ENCODE assay signal across 22 cellular contexts in the genomic region with DNA sequence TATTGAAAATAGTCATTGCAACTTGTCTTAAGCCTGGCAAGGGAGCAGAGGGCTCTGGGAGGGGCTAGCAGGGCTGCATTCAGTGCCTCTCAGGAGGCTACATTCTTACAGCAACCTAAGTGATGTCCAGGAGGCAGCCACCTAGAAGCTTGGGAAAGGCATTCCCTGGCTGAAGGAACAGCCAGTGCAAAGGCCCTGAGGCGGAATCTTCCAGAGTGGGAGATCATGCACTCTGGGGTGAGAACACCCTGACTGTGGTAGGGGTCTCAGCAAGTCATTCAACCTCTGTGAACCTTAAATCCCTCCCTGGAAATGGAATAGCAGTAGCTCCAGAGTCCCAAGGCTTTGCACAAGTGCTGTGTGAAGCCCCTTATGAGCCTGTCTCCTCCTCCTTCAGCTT.
A peak's percentile ranks its signal among the peaks of the same experiment; 100 is the strongest.
DNase-seq lines count a peak whose midpoint lies in the region; ATAC-seq, FAIRE-seq and TF ChIP-seq lines count a peak whose summit lies in the region.
"Had no signal": no experiment of that assay in that cellular context is flagged by ENCODE, and none has a peak within 500 bp of the region (broad histone marks: within the 10 kb centered on the region; RNA-seq: fewer than 3 reads in every experiment).

No MANE protein-coding gene starts in this region.

- POLR2A ChIA-PET in H1 (lab: Charles Lee; ENCODE audit: partially characterized antibody): interaction anchor here (1.2 kb wide), 1 partner anchor 19 kb away, joined by 3 read pairs; no protein-coding TSS in a partner anchor
- POLR2A ChIA-PET in CD8-positive, alpha-beta memory T cell (lab: Charles Lee): no interaction called here

- no peak for TF ChIP-seq RAD21 in H1 (IDR thresholded peaks at IDR 0.05 in 1 of 2, conservative IDR thresholded peaks at IDR 0.05 in 1 of 2; ENCODE audit: low read depth in 2 of 2, low read length in 2 of 2)

- no peaks in the 10 kb centered on the region for H3K79me1 ChIP-seq in H1 (ENCODE audit: low read depth, low read length)

- H2BK15ac ChIP-seq in H1 (ENCODE audit: low read length): no peak overlapping the region

- H2BK120ac ChIP-seq in H1 (replicated peaks; ENCODE audit: low read depth, low read length): no peak overlapping the region

- no peak for FAIRE-seq in H1 (lab: Jason Lieb, UNC)
- FAIRE-seq: A204.1, D721Med, G401.6, GM12891, GM19239 had no signal

- TF ChIP-seq EP300 in H1 (IDR thresholded peaks at IDR 0.05; ENCODE audit: borderline replicate concordance in 1 of 2, low read depth in 2 of 2, low read length in 2 of 2): no peak

- H3K79me2 ChIP-seq in H1 (ENCODE audit: control insufficient read depth in 1 of 2, insufficient read depth in 2 of 2, low read length in 2 of 2): no peaks in the 10 kb centered on the region

- H3K36me3 Mint-ChIP-seq in CD8-positive, alpha-beta memory T cell: no peaks in the 10 kb centered on the region
- H3K36me3 Mint-ChIP-seq: CD14-positive monocyte; CD4-positive, alpha-beta memory T cell; CD4-positive, CD25-positive, alpha-beta regulatory T cell had no signal

- no peak overlapping the region for H3K4me3 ChIP-seq in RWPE2 (ENCODE audit: severe bottlenecking)
- H3K4me3 ChIP-seq in H1 (ENCODE audit: extremely low read depth in 1 of 4, insufficient read depth in 2 of 4, low read depth in 3 of 4, low read length in 4 of 4): no peak overlapping the region
- no peak overlapping the region for H3K4me3 ChIP-seq in SJCRH30
- no peak overlapping the region for H3K4me3 ChIP-seq in CD8-positive, alpha-beta memory T cell (ENCODE audit: low read length)
- H3K4me3 ChIP-seq: BLaER1 had no signal

- no peak overlapping the region for H3K4me2 ChIP-seq in H1 (ENCODE audit: insufficient read depth in 1 of 2, low read depth in 2 of 2, low read length in 2 of 2)
- H3K4me2 ChIP-seq: BLaER1 had no signal

- H4K20me1 ChIP-seq in H1 (replicated peaks in 1 of 2; ENCODE audit: control insufficient read depth in 1 of 2, insufficient read depth in 2 of 2, low read length in 2 of 2): no peaks in the 10 kb centered on the region
- H4K20me1 ChIP-seq: BLaER1 had no signal

- no peak overlapping the region for H2AFZ ChIP-seq in H1 (ENCODE audit: low read length)

- H3K27me3 ChIP-seq in RWPE2 (ENCODE audit: insufficient read depth, poor library complexity, severe bottlenecking) (peaks cover 8% of the 10 kb centered on the region), H1 (replicated peaks in 1 of 4; ENCODE audit: control insufficient read depth in 3 of 4, extremely low read depth in 1 of 4, insufficient read depth in 3 of 4, low read length in 3 of 4) (no peaks in the 10 kb centered on the region; a peak in 4 of 7 replicates), SJCRH30 (peaks cover 4% of the 10 kb centered on the region)
- no peaks in the 10 kb centered on the region for H3K27me3 ChIP-seq in CD8-positive, alpha-beta memory T cell (ENCODE audit: insufficient read depth, low read length, poor library complexity, severe bottlenecking)
- H3K27me3 ChIP-seq: BE2C, BLaER1 had no signal

- H4K5ac ChIP-seq in H1 (ENCODE audit: insufficient read length, low read depth, low read length): no peak overlapping the region

- no peak for TF ChIP-seq CTCF in RWPE2 (IDR thresholded peaks at IDR 0.05; ENCODE audit: poor library complexity, severe bottlenecking)
- no peak for TF ChIP-seq CTCF in H1 (IDR thresholded peaks at IDR 0.05; ENCODE audit: control extremely low read depth in 1 of 3, insufficient read depth in 1 of 3, low read depth in 1 of 3, low read length in 3 of 3)

- no peak overlapping the region for H3K4ac ChIP-seq in H1 (replicated peaks; ENCODE audit: insufficient read length, low read depth, low read length)

- H3K27ac Mint-ChIP-seq in CD8-positive, alpha-beta memory T cell: no peak overlapping the region
- H3K27ac Mint-ChIP-seq: CD14-positive monocyte; CD4-positive, alpha-beta memory T cell; CD4-positive, CD25-positive, alpha-beta regulatory T cell had no signal

- H3K14ac ChIP-seq in H1 (ENCODE audit: insufficient read length): no peak overlapping the region

- H3K18ac ChIP-seq in H1 (ENCODE audit: extremely low read depth, low read length): no peak overlapping the region

- 90% methylated on average over 1 of the region's 1 CpG; no CpG with 5 or more reads in 1 of the 2 experiments for WGBS in H1 (ENCODE audit: extremely low coverage in 1 of 2, insufficient coverage in 1 of 2, insufficient read length in 1 of 2, insufficient replicate concordance in 2 of 2, low coverage in 1 of 2, low lambda C conversion rate in 2 of 2, missing lambda C conversion rate in 1 of 2), 2 experiments

- no peak overlapping the region for H3K23ac ChIP-seq in H1 (ENCODE audit: insufficient read length)

- no peak overlapping the region for H2BK12ac ChIP-seq in H1 (ENCODE audit: low read depth, low read length)

- no peak overlapping the region for H2BK5ac ChIP-seq in H1 (ENCODE audit: low read depth, low read length)

- H3K9me3 ChIP-seq in RWPE2 (ENCODE audit: severe bottlenecking) (no peaks in the 10 kb centered on the region), H1 (ENCODE audit: insufficient read depth in 2 of 2, low read depth in 1 of 2, low read length in 1 of 2) (no peaks in the 10 kb centered on the region), SJCRH30 (replicated peaks) (no peaks in the 10 kb centered on the region)
- no peaks in the 10 kb centered on the region for H3K9me3 ChIP-seq in CD8-positive, alpha-beta memory T cell (ENCODE audit: low read length)
- H3K9me3 ChIP-seq: BE2C, BLaER1, Caco-2 had no signal

- no peak for TF ChIP-seq POLR2A in H1 (IDR thresholded peaks at IDR 0.05; ENCODE audit: control extremely low read depth in 1 of 2, low read depth in 2 of 2, low read length in 2 of 2)

- no peak overlapping the region for H3K27ac ChIP-seq in RWPE2 (ENCODE audit: poor library complexity, severe bottlenecking)
- H3K27ac ChIP-seq in H1 (ENCODE audit: low read depth, low read length): no peak overlapping the region
- H3K27ac ChIP-seq in SJCRH30: no peak overlapping the region
- no peak overlapping the region for H3K27ac ChIP-seq in CD8-positive, alpha-beta memory T cell (ENCODE audit: low read depth, low read length)
- H3K27ac ChIP-seq: BLaER1 had no signal

- no peaks in the 10 kb centered on the region for H3K23me2 ChIP-seq in H1 (ENCODE audit: low read depth, low read length)

- H3K27me3 Mint-ChIP-seq in CD8-positive, alpha-beta memory T cell: peaks cover 22 to 62% of the 10 kb centered on the region in 2 donors

- H4K91ac ChIP-seq in H1 (replicated peaks; ENCODE audit: insufficient read length, low read length): no peak overlapping the region

- no peaks in the 10 kb centered on the region for H3K4me1 Mint-ChIP-seq in CD8-positive, alpha-beta memory T cell
- H3K4me1 Mint-ChIP-seq: CD14-positive monocyte; CD4-positive, alpha-beta memory T cell; CD4-positive, CD25-positive, alpha-beta regulatory T cell had no signal

- H2BK20ac ChIP-seq in H1 (ENCODE audit: low read length): no peak overlapping the region

- H3K36me3 ChIP-seq in RWPE2 (ENCODE audit: low read depth) (no peaks in the 10 kb centered on the region), H1 (ENCODE audit: control insufficient read depth in 2 of 4, insufficient read depth in 4 of 4, low read length in 3 of 4) (no peaks in the 10 kb centered on the region), SJCRH30 (no peaks in the 10 kb centered on the region)
- H3K36me3 ChIP-seq in CD8-positive, alpha-beta memory T cell (ENCODE audit: insufficient read depth, low read length): no peaks in the 10 kb centered on the region
- H3K36me3 ChIP-seq: BE2C, BLaER1 had no signal

- no peak overlapping the region for H3K4me3 Mint-ChIP-seq in CD8-positive, alpha-beta memory T cell
- H3K4me3 Mint-ChIP-seq: CD14-positive monocyte; CD4-positive, alpha-beta memory T cell; CD4-positive, CD25-positive, alpha-beta regulatory T cell had no signal

- no peak overlapping the region for H2AK5ac ChIP-seq in H1 (ENCODE audit: low read depth, low read length)

- no peak overlapping the region for H4K8ac ChIP-seq in H1 (ENCODE audit: extremely low read depth, insufficient read depth, low read length)

- CTCF ChIA-PET in H1 (lab: Charles Lee; ENCODE audit: partially characterized antibody): interaction anchor here (1.0 to 1.8 kb wide), 5 partner anchors 12 to 82 kb away, joined by 3 to 6 read pairs (median 3); no protein-coding TSS in a partner anchor
- CTCF ChIA-PET in CD8-positive, alpha-beta memory T cell (lab: Charles Lee): no interaction called here

- peak; percentile 14 for DNase-seq in RWPE2 (ENCODE audit: low spot score)
- DNase-seq in H1 (ENCODE audit: low read depth in 1 of 2, low spot score in 2 of 2): no peak
- no peak for DNase-seq in SJCRH30
- no peak for DNase-seq in CD8-positive, alpha-beta memory T cell
- DNase-seq in NCI-H1048 (lab: John Stamatoyannopoulos, UW): no peak
- DNase-seq: 8988T; ACHN; BE2C; C1 segment of cervical spinal cord; Caco-2; Calu3; CD4-positive, alpha-beta memory T cell; CD4-positive, CD25-positive, alpha-beta regulatory T cell; DMS79 treated with DMSO at 0.1 percent for 48 hours; GF-D8 had no signal

- H3K9ac ChIP-seq in H1 (replicated peaks in 1 of 4; ENCODE audit: extremely low read depth in 1 of 4, low read depth in 3 of 4, low read length in 3 of 4): no peak overlapping the region
- H3K9ac ChIP-seq: BLaER1 had no signal

- no peak overlapping the region for H3K56ac ChIP-seq in H1 (replicated peaks; ENCODE audit: insufficient read length, low read depth, low read length)

- H3K4me1 ChIP-seq in RWPE2 (ENCODE audit: insufficient read depth, poor library complexity, severe bottlenecking) (no peaks in the 10 kb centered on the region), H1 (replicated peaks in 1 of 4; ENCODE audit: control insufficient read depth in 3 of 4, insufficient read depth in 4 of 4, low read length in 3 of 4) (peaks cover 0 to 5% (median 3%) of the 10 kb centered on the region in 4 experiments; a peak in 5 of 7 replicates), SJCRH30 (peaks cover 11% of the 10 kb centered on the region)
- no peaks in the 10 kb centered on the region for H3K4me1 ChIP-seq in CD8-positive, alpha-beta memory T cell (ENCODE audit: insufficient read depth, low read length)
- H3K4me1 ChIP-seq: BE2C, Caco-2 had no signal

- H3K9me3 Mint-ChIP-seq in CD8-positive, alpha-beta memory T cell: no peaks in the 10 kb centered on the region
- H3K9me3 Mint-ChIP-seq: CD4-positive, alpha-beta memory T cell had no signal

- ATAC-seq in RWPE2 (ENCODE audit: low read depth): no peak

TF ChIP-seq in H1, 55 proteins besides CTCF, POLR2A, EP300 and RAD21:
- TF ChIP-seq MAX (IDR thresholded peaks at IDR 0.05) (no peak), KDM1A (IDR thresholded peaks at IDR 0.05; ENCODE audit: borderline replicate concordance, low read length) (peak; percentile 61; the same call in 1 of the 2 replicates)
